ENCODE assay signal across 22 cellular contexts in genomic region chrX:10089378-10089795, GRCh38.
DNase-seq lines count a peak whose midpoint lies in the region; ATAC-seq, FAIRE-seq and TF ChIP-seq lines count a peak whose summit lies in the region.
"Had no signal": no experiment of that assay in that cellular context is flagged by ENCODE, and none has a peak within 500 bp of the region (broad histone marks: within the 10 kb centered on the region; RNA-seq: fewer than 3 reads in every experiment).

No MANE protein-coding gene starts in this region.

- H3K4me3 ChIP-seq in sigmoid colon = no peak overlapping the region
- no peak overlapping the region for H3K4me3 ChIP-seq in osteoblast (ENCODE audit: insufficient read depth, low read length)
- H3K4me3 ChIP-seq: adrenal gland, GM23338, left ventricle myocardium inferior, right lobe of liver, upper lobe of left lung had no signal

- DNase-seq in H54 (ENCODE audit: insufficient read length, low spot score) (peak; percentile 2), NCI-H2171 (lab: John Stamatoyannopoulos, UW) (peak; percentile 74), epithelial cell of prostate (ENCODE audit: low read depth, low spot score) (no peak), sigmoid colon (no peak), osteoblast (ENCODE audit: insufficient read length, low spot score, missing footprints) (no peak), GF-D8 (lab: John Stamatoyannopoulos, UW) (no peak), NCI-H2196 (lab: John Stamatoyannopoulos, UW; ENCODE audit: unreplicated experiment) (no peak)
- DNase-seq: activated CD4-positive, alpha-beta T cell treated with anti-CD3 and anti-CD28 coated beads, Interleukin-2, amount 50 U/mL, for 4 hours; activated T-cell treated with anti-CD3 and anti-CD28 coated beads, Interleukin-2, amount 50 U/mL, for 72 hours; adrenal gland; CD8-positive, alpha-beta memory T cell; erythroblast; left ventricle myocardium inferior; NCI-H146; nephron progenitor cell; right lobe of liver; SHP77 treated with DMSO at 0.1 percent for 48 hours; stimulated activated CD4-positive, alpha-beta T cell treated with anti-CD3 and anti-CD28 coated beads, Interleukin-2, amount 100 ng/mL, for 48 hours; T-helper 9 cell; upper lobe of left lung had no signal

- no peak overlapping the region for H3K4me2 ChIP-seq in osteoblast (ENCODE audit: insufficient read depth, low read length)
- H3K4me2 ChIP-seq: GM23338 had no signal

- H3K36me3 ChIP-seq in sigmoid colon (peaks cover 0 to 15% (median 0%) of the 10 kb centered on the region in 4 donors), osteoblast (ENCODE audit: insufficient read depth, low read length) (peaks cover 10% of the 10 kb centered on the region)
- H3K36me3 ChIP-seq: adrenal gland had no signal

- ATAC-seq in HG02885 (IDR thresholded peaks at IDR 0.05; ENCODE audit: poor library complexity, unreplicated experiment) = no peak
- ATAC-seq: activated T-cell treated with anti-CD3 and anti-CD28 coated beads, Interleukin-2, amount 50 U/mL, for 72 hours; GM23338 had no signal

- WGBS in sigmoid colon, 2 donors = 74 to 75% methylated on average over 3 of the region's 3 CpGs

- H3K79me2 ChIP-seq in osteoblast (ENCODE audit: insufficient read depth, low read length) = peaks cover 2% of the 10 kb centered on the region

- no peak overlapping the region for H2AFZ ChIP-seq in osteoblast (ENCODE audit: low read length)
- H2AFZ ChIP-seq: GM23338 had no signal

- H3K27ac ChIP-seq in epithelial cell of prostate (peak overlapping the region; percentile 8), sigmoid colon (peak overlapping the region; percentile 51 to 79 (median 62)), osteoblast (ENCODE audit: low read depth, low read length) (no peak overlapping the region)
- H3K27ac ChIP-seq: adrenal gland, left ventricle myocardium inferior, right lobe of liver had no signal

- peaks cover 5% of the 10 kb centered on the region for H4K20me1 ChIP-seq in osteoblast (ENCODE audit: insufficient read depth, low read length)

- no peak for TF ChIP-seq EP300 in sigmoid colon (IDR thresholded peaks at IDR 0.05)

- H3K27me3 ChIP-seq in sigmoid colon (no peaks in the 10 kb centered on the region), osteoblast (ENCODE audit: insufficient read depth, low read length) (no peaks in the 10 kb centered on the region)
- H3K27me3 ChIP-seq: adrenal gland, right lobe of liver, upper lobe of left lung had no signal

- intact Hi-C loops in sigmoid colon (cut with DNase I) = no loop called here

- no peak for FAIRE-seq in H54 (lab: Jason Lieb, UNC)

- H3K4me1 ChIP-seq in sigmoid colon (peaks cover 0 to 49% (median 30%) of the 10 kb centered on the region in 4 donors), osteoblast (ENCODE audit: insufficient read depth, low read length) (no peaks in the 10 kb centered on the region)
- H3K4me1 ChIP-seq: adrenal gland, right lobe of liver had no signal

- H3K9me3 ChIP-seq in sigmoid colon = no peaks in the 10 kb centered on the region
- H3K9me3 ChIP-seq in osteoblast (ENCODE audit: low read depth, low read length) = no peaks in the 10 kb centered on the region
- H3K9me3 ChIP-seq: adrenal gland, left ventricle myocardium inferior, right lobe of liver, upper lobe of left lung had no signal

- TF ChIP-seq POLR2A in H54 (IDR thresholded peaks at IDR 0.05; ENCODE audit: low read depth, low read length) (no peak), sigmoid colon (IDR thresholded peaks at IDR 0.05) (no peak)

- TF ChIP-seq CTCF in sigmoid colon (IDR thresholded peaks at IDR 0.05) (no peak), osteoblast (IDR thresholded peaks at IDR 0.05; ENCODE audit: extremely low read depth, low read depth, low read length) (no peak)

Comparison
In these comparisons a context has a peak if more than half of its experiments do, and no peak if none do; other contexts are left out.
1. DNase-seq: peak in H54 (single experiment) and NCI-H2171 (single experiment); none in epithelial cell of prostate (single experiment), sigmoid colon (single experiment), osteoblast (single experiment), GF-D8 (single experiment) and NCI-H2196 (single experiment).